Comparison of ENCODE assay signal across 4 cellular contexts in the genomic region with DNA sequence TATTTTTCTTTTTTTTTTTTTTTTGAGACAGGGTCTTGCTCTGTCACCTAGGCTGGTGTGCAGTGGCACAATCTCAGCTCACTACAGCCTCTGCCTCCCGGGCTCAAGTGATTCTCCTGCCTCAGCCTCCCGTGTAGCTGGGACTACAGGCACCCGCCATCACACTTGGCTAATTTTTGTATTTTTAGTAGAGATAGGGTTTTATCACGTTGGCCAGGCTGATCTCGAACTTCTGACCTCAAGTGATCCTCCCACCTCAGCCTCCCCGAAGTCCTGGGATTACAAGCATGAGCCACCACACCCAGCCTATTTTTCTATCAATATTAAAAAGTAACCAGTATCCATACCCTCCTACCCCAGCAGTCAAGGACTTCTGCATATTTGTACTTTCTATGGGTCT. TPM values are rescaled to one million over a fixed set of nuclear protein-coding genes. Genes with fewer than 3 reads are reported as not detected.
"Had no signal": no experiment of that assay in that cellular context is flagged by ENCODE, and none has a peak within 500 bp of the region (broad histone marks: within the 10 kb centered on the region; RNA-seq: fewer than 3 reads in every experiment).

No MANE protein-coding gene starts in this region.

RNA-seq across cellular contexts. Expression of a gene that starts 15.6 kb away (rescaled TPM):
- total RNA-seq: LHCN-M2, M059J, MCF 10A, NCI-H460 had no signal

RNA-seq across cellular contexts. Expression of a gene that starts 23.1 kb away (rescaled TPM):
- total RNA-seq: M059J had no signal
